ENCODE assay signal across 22 cellular contexts in the genomic region with DNA sequence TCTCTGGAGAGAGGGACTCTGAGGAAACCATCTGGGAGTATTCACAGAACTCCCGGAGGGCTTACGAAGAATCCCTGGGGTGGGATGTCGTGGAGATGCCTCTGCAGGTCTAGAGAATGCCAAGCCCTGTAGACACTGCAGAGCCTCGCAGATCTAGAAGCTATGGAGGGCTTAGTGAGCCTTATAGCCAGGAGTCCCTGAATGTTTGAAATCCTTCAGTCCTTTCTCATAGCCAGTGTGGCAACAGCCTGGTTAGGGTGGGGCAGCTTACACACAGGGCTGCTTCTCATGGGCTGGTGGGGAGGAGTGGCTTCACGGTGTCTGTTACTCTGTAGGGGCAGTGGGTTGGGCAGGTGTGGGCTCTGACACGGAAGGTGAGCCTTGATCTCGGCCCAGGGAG.
"Had no signal": no experiment of that assay in that cellular context is flagged by ENCODE, and none has a peak within 500 bp of the region (broad histone marks: within the 10 kb centered on the region; RNA-seq: fewer than 3 reads in every experiment).

No MANE protein-coding gene starts in this region.

- H3K4me1 ChIP-seq: left lung, sigmoid colon, testis, vagina had no signal

- H3K27ac ChIP-seq: coronary artery, left lung, sigmoid colon, testis, vagina had no signal

- H3K9me3 ChIP-seq: left lung, sigmoid colon, testis, vagina had no signal

- H3K4me3 ChIP-seq: coronary artery, left lung, lung, sigmoid colon, testis, vagina had no signal

- H3K27me3 ChIP-seq: left lung, sigmoid colon, testis, vagina had no signal

- ATAC-seq: activated CD4-positive, alpha-beta T cell treated with anti-CD3 and anti-CD28 coated beads for 36 hours; activated T-helper 17 cell treated with anti-CD3 and anti-CD28 coated beads, Interleukin-2, amount 50 U/mL, for 72 hours; left lung; natural killer cell treated with Interleukin-12 subunit alpha and Interleukin-12 subunit beta and Interleukin-15 and Interleukin-18, amount 100 ng/mL, for 72 hours; WTC11 had no signal

- DNase-seq: activated CD4-positive, alpha-beta T cell treated with anti-CD3 and anti-CD28 coated beads for 36 hours; activated CD4-positive, alpha-beta T cell treated with anti-CD3 and anti-CD28 coated beads, Interleukin-2, amount 50 U/mL, for 4 hours; activated CD8-positive, alpha-beta memory T cell treated with anti-CD3 and anti-CD28 coated beads for 24 hours; activated CD8-positive, alpha-beta memory T cell treated with anti-CD3 and anti-CD28 coated beads, Interleukin-2, amount 50 U/mL, for 4 hours; activated T-cell treated with anti-CD3 and anti-CD28 coated beads, Interleukin-2, amount 50 U/mL, for 24 hours; amygdala; foreskin melanocyte; immature natural killer cell; kidney glomerular epithelial cell; left lung; retina; sigmoid colon; stimulated activated CD4-positive, alpha-beta T cell treated with anti-CD3 and anti-CD28 coated beads, Interleukin-4, amount 100 ng/mL, for 1 hour; stimulated activated naive CD4-positive, alpha-beta T cell; T1000; testis had no signal
